Comparison of ENCODE assay signal across 8 cellular contexts in genomic region chr4:52376107-52376704, GRCh38.
DNase-seq lines count a peak whose midpoint lies in the region; ATAC-seq lines count a peak whose summit lies in the region.

No MANE protein-coding gene starts in this region.

- peak; percentile 24 for DNase-seq in activated naive CD4-positive, alpha-beta T cell treated with anti-CD3 and anti-CD28 coated beads, Interleukin-2, amount 10 ng/mL, durations not matched to agents 7 days and 5 days
- DNase-seq in activated naive CD4-positive, alpha-beta T cell treated with anti-CD3 and anti-CD28 coated beads, Interleukin-2, amount 50 U/mL, for 16 hours: no peak
- DNase-seq in LoVo (ENCODE audit: low spot score) (peak; percentile 31), SK-N-MC (ENCODE audit: low read depth, low spot score) (peak; percentile 20), fibroblast of the conjunctiva (ENCODE audit: low read depth) (peak; percentile 43), renal cortical epithelial cell (ENCODE audit: low read depth) (peak; percentile 31)

- H3K36me3 Mint-ChIP-seq in activated naive CD4-positive, alpha-beta T cell treated with anti-CD3 and anti-CD28 coated beads, Interleukin-2, amount 10 ng/mL, durations not matched to agents 7 days and 5 days: no peaks in the 10 kb centered on the region

- no peaks in the 10 kb centered on the region for H3K9me3 Mint-ChIP-seq in activated naive CD4-positive, alpha-beta T cell treated with anti-CD3 and anti-CD28 coated beads, Interleukin-2, amount 10 ng/mL, durations not matched to agents 7 days and 5 days

- H3K27me3 Mint-ChIP-seq in activated naive CD4-positive, alpha-beta T cell treated with anti-CD3 and anti-CD28 coated beads, Interleukin-2, amount 10 ng/mL, durations not matched to agents 7 days and 5 days: no peaks in the 10 kb centered on the region

- no peak overlapping the region for H3K9ac ChIP-seq in SK-N-MC (ENCODE audit: insufficient read length)

- CTCF ChIA-PET in activated naive CD4-positive, alpha-beta T cell treated with anti-CD3 and anti-CD28 coated beads, Interleukin-2, amount 10 ng/mL, durations not matched to agents 7 days and 5 days (lab: Charles Lee): interaction anchor here (0.7 to 3.0 kb wide), 8 partner anchors 18 to 1857 kb away, joined by 3 to 16 read pairs (median 6); no protein-coding TSS in a partner anchor

- H3K4me3 ChIP-seq in SK-N-MC: no peak overlapping the region

- H3K4me3 Mint-ChIP-seq in activated naive CD4-positive, alpha-beta T cell treated with anti-CD3 and anti-CD28 coated beads, Interleukin-2, amount 10 ng/mL, durations not matched to agents 7 days and 5 days: no peak overlapping the region

- H3K36me3 ChIP-seq in SK-N-MC (ENCODE audit: insufficient read depth, low read length): no peaks in the 10 kb centered on the region

- H3K27ac ChIP-seq in SK-N-MC: no peak overlapping the region

- no peaks in the 10 kb centered on the region for H3K9me3 ChIP-seq in SK-N-MC (ENCODE audit: low read depth, low read length)

- ATAC-seq in HG03280 (IDR thresholded peaks at IDR 0.05; ENCODE audit: unreplicated experiment) (no peak), HG03432 (IDR thresholded peaks at IDR 0.05; ENCODE audit: unreplicated experiment) (no peak)

- no peak overlapping the region for H3K27ac Mint-ChIP-seq in activated naive CD4-positive, alpha-beta T cell treated with anti-CD3 and anti-CD28 coated beads, Interleukin-2, amount 10 ng/mL, durations not matched to agents 7 days and 5 days

- no peaks in the 10 kb centered on the region for H3K4me1 Mint-ChIP-seq in activated naive CD4-positive, alpha-beta T cell treated with anti-CD3 and anti-CD28 coated beads, Interleukin-2, amount 10 ng/mL, durations not matched to agents 7 days and 5 days
